Comparison of ENCODE assay signal across 8 cellular contexts in genomic region chr17:81927653-81928496, GRCh38. TPM values are rescaled to one million over a fixed set of nuclear protein-coding genes. Genes with fewer than 3 reads are reported as not detected.
A peak's percentile ranks its signal among the peaks of the same experiment; 100 is the strongest.
DNase-seq lines count a peak whose midpoint lies in the region; TF ChIP-seq lines count a peak whose summit lies in the region.

Gene MAFG (minus strand): TSS chr17:81927735. CDS start chr17:81923185, 4,550 bp downstream.

- H3K36me3 ChIP-seq in H7 (replicated peaks; ENCODE audit: control insufficient read depth, insufficient read depth, low read length) (no peaks in the 10 kb centered on the region), MM.1S (replicated peaks; ENCODE audit: insufficient read depth, low read length) (no peaks in the 10 kb centered on the region), stomach smooth muscle (ENCODE audit: control insufficient read depth in 2 of 2, insufficient read depth in 2 of 2, low read length in 2 of 2) (no peaks in the 10 kb centered on the region)

- peak within 1 kb of the TSS; percentile 74 for H2AFZ ChIP-seq in MM.1S (ENCODE audit: low read length)

- H3K27me3 ChIP-seq in H7 (ENCODE audit: control insufficient read depth, insufficient read depth, low read length) (peaks cover 10% of the 10 kb centered on the region), MM.1S (replicated peaks; ENCODE audit: insufficient read depth, low read length) (no peaks in the 10 kb centered on the region), stomach smooth muscle (ENCODE audit: control insufficient read depth in 1 of 2, insufficient read depth in 2 of 2, low read length in 2 of 2) (peaks cover 4 to 11% of the 10 kb centered on the region in 2 donors)

- peak within 1 kb of the TSS; percentile 99 for H3K4me2 ChIP-seq in MM.1S (ENCODE audit: low read depth, low read length)

- peaks cover 10% of the 10 kb centered on the region for H3K27me3 Mint-ChIP-seq in neural crest cell (ENCODE audit: low read depth)

- 0 out of 2 replicates have a peak, but pooled peaks cover 3% of the 10 kb centered on the region for H4K20me1 ChIP-seq in MM.1S (ENCODE audit: insufficient read depth, low read length)

- peaks cover 19% of the 10 kb centered on the region for H3K4me1 Mint-ChIP-seq in neural crest cell

- H3K4me3 Mint-ChIP-seq in neural crest cell: peak within 1 kb of the TSS; percentile 93

- peak within 1 kb of the TSS; percentile 56 for H3K27ac ChIP-seq in MM.1S (ENCODE audit: low read length)
- peak within 1 kb of the TSS; percentile 86 for H3K27ac ChIP-seq in stomach smooth muscle (ENCODE audit: low read length)

- H3K4me1 ChIP-seq in MM.1S (ENCODE audit: low read length) (peaks cover 21% of the 10 kb centered on the region), stomach smooth muscle (ENCODE audit: control insufficient read depth, insufficient read depth, low read length) (peaks cover 43% of the 10 kb centered on the region)

- H3K36me3 Mint-ChIP-seq in neural crest cell (ENCODE audit: low read depth): no peaks in the 10 kb centered on the region

- H3K79me2 ChIP-seq in MM.1S (ENCODE audit: low read length): peaks cover 49% of the 10 kb centered on the region

- H3K9me3 Mint-ChIP-seq in neural crest cell: no peaks in the 10 kb centered on the region

- TF ChIP-seq CTCF in MM.1S (IDR thresholded peaks at IDR 0.05; ENCODE audit: low read length) (peak; percentile 51), fibroblast of villous mesenchyme (IDR thresholded peaks at IDR 0.05; ENCODE audit: insufficient read depth, low read depth, low read length) (peak; percentile 40), neural crest cell (conservative IDR thresholded peaks at IDR 0.05) (peak; percentile 47)

- peak; percentile 99 for DNase-seq in ELF-1 (ENCODE audit: low read depth, low spot score)
- peak; percentile 99 for DNase-seq in H7
- peak; percentile 94 for DNase-seq in MM.1S
- DNase-seq in SHP77 treated with DMSO at 0.1 percent for 48 hours (lab: John Stamatoyannopoulos, UW): peak; percentile 92
- peak; percentile 95 for DNase-seq in activated effector memory CD4-positive, alpha-beta T cell treated with anti-CD3 and anti-CD28 coated beads, Interleukin-2, amount 50 U/mL, for 16 hours
- DNase-seq in fibroblast of villous mesenchyme (ENCODE audit: low read depth): peak; percentile 96
- peak; percentile 87 for DNase-seq in neural crest cell (ENCODE audit: low read depth, low spot score)

- H3K9me3 ChIP-seq in MM.1S (replicated peaks; ENCODE audit: insufficient read depth, low read length) (no peaks in the 10 kb centered on the region), stomach smooth muscle (ENCODE audit: control insufficient read depth in 2 of 2, low read length in 2 of 2) (no peaks in the 10 kb centered on the region)

- no peaks in the 10 kb centered on the region for H3K9me2 ChIP-seq in MM.1S (replicated peaks; ENCODE audit: insufficient read depth, low read length)

- H3K27ac Mint-ChIP-seq in neural crest cell (ENCODE audit: unreplicated experiment): peak within 1 kb of the TSS; percentile 96

- H3K9ac ChIP-seq in MM.1S (ENCODE audit: low read length) (peak within 1 kb of the TSS; percentile 74), stomach smooth muscle (ENCODE audit: low read length in 2 of 2) (peak within 1 kb of the TSS; percentile 75 to 80)

- H3F3A ChIP-seq in MM.1S (ENCODE audit: insufficient read depth, low read length): peaks cover 23% of the 10 kb centered on the region

- H3K4me3 ChIP-seq in H7 (ENCODE audit: insufficient read depth, low read depth, low read length) (peak within 1 kb of the TSS; percentile 68), MM.1S (ENCODE audit: low read length) (peak within 1 kb of the TSS; percentile 85), fibroblast of villous mesenchyme (ENCODE audit: low read depth, low read length) (peak within 1 kb of the TSS; percentile 82), stomach smooth muscle (ENCODE audit: low read length in 2 of 2) (peak within 1 kb of the TSS; percentile 80 to 81)

RNA-seq across cellular contexts. Expression of gene MAFG, which starts in this region (rescaled TPM):
- 27.0 and 31.7 TPM in 2 replicates for total RNA-seq in H7 (2014; rRNA removed; shearing (Covaris generic))
- total RNA-seq in fibroblast of villous mesenchyme (20.0 and 23.3 TPM in 2 replicates), neural crest cell (24.1 and 24.2 TPM in 2 replicates)

Comparison
In these comparisons a context has a peak if more than half of its experiments do, and no peak if none do; other contexts are left out.
1. Peak in every context shown above with its lines: DNase-seq, H3K4me3 ChIP-seq and H3K27ac ChIP-seq.